In genomic region chr22:39289445-39290247, GRCh38 we compare ENCODE assay signal across 24 cellular contexts. TPM values are rescaled to one million over a fixed set of nuclear protein-coding genes. Genes with fewer than 3 reads are reported as not detected.
DNase-seq lines count a peak whose midpoint lies in the region; ATAC-seq, FAIRE-seq and TF ChIP-seq lines count a peak whose summit lies in the region.
"Had no signal": no experiment of that assay in that cellular context is flagged by ENCODE, and none has a peak within 500 bp of the region (broad histone marks: within the 10 kb centered on the region; RNA-seq: fewer than 3 reads in every experiment).

No MANE protein-coding gene starts in this region.

- intact Hi-C loops in HCT116 (cut with micrococcal nuclease) (loop anchor here (5.0 kb wide), 2 partner anchors 47 to 117 kb away; partner anchors contain the start of gene PDGFB), K562 (cut with micrococcal nuclease) (no loop called here)

- ATAC-seq in HCT116, result no peak
- no peak for ATAC-seq in K562
- ATAC-seq in GM18861 (IDR thresholded peaks at IDR 0.05; ENCODE audit: unreplicated experiment), result no peak
- ATAC-seq: CD8-positive, alpha-beta T cell had no signal

- H3K27ac Mint-ChIP-seq in progenitor cell of endocrine pancreas, result peak overlapping the region; percentile 69
- H3K27ac Mint-ChIP-seq: activated naive CD8-positive, alpha-beta T cell treated with anti-CD3 and anti-CD28 coated beads for 36 hours; activated T-helper 1 cell treated with anti-CD3 and anti-CD28 coated beads, Interleukin-12 subunit alpha, Interleukin-12 subunit beta, Interleukin-2, Interleukin-4 antibody, amounts not matched to agents 30 ng/mL and 10 ng/mL and 1 ng/mL, durations not matched to agents 14 hours and 24 hours and 36 hours; CD8-positive, alpha-beta T cell had no signal

- DNase-seq in HCT116 (ENCODE audit: low read depth, low spot score), result no peak
- no peak for DNase-seq in K562 (ENCODE audit: extremely low read depth in 1 of 4, low spot score in 3 of 4)
- DNase-seq in kidney glomerular epithelial cell (lab: John Stamatoyannopoulos, UW), result peak; percentile 60
- DNase-seq in progenitor cell of endocrine pancreas (ENCODE audit: low spot score, unreplicated experiment), result no peak
- no peak for DNase-seq in GM03348 (ENCODE audit: low spot score)
- DNase-seq in erythroblast (lab: John Stamatoyannopoulos, UW), result no peak
- no peak for DNase-seq in NCI-H345 treated with DMSO at 0.1 percent for 48 hours (lab: John Stamatoyannopoulos, UW; ENCODE audit: unreplicated experiment)
- DNase-seq: activated naive CD8-positive, alpha-beta T cell treated with anti-CD3 and anti-CD28 coated beads for 36 hours; CD8-positive, alpha-beta T cell; colonic mucosa; GF-D8; heart left ventricle; Karpas-422; lower lobe of right lung; NCI-H1048; NCI-H1930; NCI-H446 treated with DMSO at 0.1 percent for 48 hours; ovary; stimulated activated CD4-positive, alpha-beta T cell treated with anti-CD3 and anti-CD28 coated beads, Interleukin-2, amount 100 ng/mL, for 24 hours; stimulated activated naive CD4-positive, alpha-beta T cell; SW 1271 had no signal

- H3K9me2 ChIP-seq in HCT116 (ENCODE audit: insufficient read depth), result no peaks in the 10 kb centered on the region

- in situ Hi-C loops in K562 (cut with MboI), result no loop called here

- 75% methylated on average over 14 of the region's 20 CpGs for WGBS in K562 (ENCODE audit: insufficient coverage, low coverage, missing lambda C conversion rate)

- peak overlapping the region; percentile 67 for H3K9ac ChIP-seq in HCT116 (ENCODE audit: low read length)
- H3K9ac ChIP-seq in K562 (ENCODE audit: insufficient read depth in 1 of 2, low read depth in 2 of 2, low read length in 2 of 2), result peak overlapping the region in 1 of 2 experiments; percentile 35; a peak in 2 of 4 replicates

- H3K9me3 Mint-ChIP-seq in progenitor cell of endocrine pancreas (ENCODE audit: low read depth), result no peaks in the 10 kb centered on the region
- H3K9me3 Mint-ChIP-seq: activated naive CD8-positive, alpha-beta T cell treated with anti-CD3 and anti-CD28 coated beads for 36 hours; activated T-helper 1 cell treated with anti-CD3 and anti-CD28 coated beads, Interleukin-12 subunit alpha, Interleukin-12 subunit beta, Interleukin-2, Interleukin-4 antibody, amounts not matched to agents 30 ng/mL and 10 ng/mL and 1 ng/mL, durations not matched to agents 14 hours and 24 hours and 36 hours; CD8-positive, alpha-beta T cell had no signal

- TF ChIP-seq CTCF in HCT116 (IDR thresholded peaks at IDR 0.05 in 2 of 3, conservative IDR thresholded peaks at IDR 0.05 in 1 of 3; ENCODE audit: borderline replicate concordance in 1 of 3, insufficient read depth in 1 of 3, low read depth in 2 of 3, low read length in 2 of 3), result no peak
- no peak for TF ChIP-seq CTCF in K562 (IDR thresholded peaks at IDR 0.05 in 2 of 3, conservative IDR thresholded peaks at IDR 0.05 in 1 of 3; ENCODE audit: insufficient read depth in 2 of 3, low read depth in 1 of 3, low read length in 3 of 3)
- TF ChIP-seq CTCF in progenitor cell of endocrine pancreas (IDR thresholded peaks at IDR 0.05; ENCODE audit: unreplicated experiment), result no peak

- H3K27me3 Mint-ChIP-seq in progenitor cell of endocrine pancreas, result no peaks in the 10 kb centered on the region
- H3K27me3 Mint-ChIP-seq: activated naive CD8-positive, alpha-beta T cell treated with anti-CD3 and anti-CD28 coated beads for 36 hours had no signal

- BruUV-seq in HCT116 (replicated peaks; lab: Mats Ljungman, UMichigan) (no TSS peak), K562 (replicated peaks; lab: Mats Ljungman, UMichigan) (no TSS peak)

- RAD21 ChIA-PET in HCT116 (lab: Charles Lee; ENCODE audit: low non-redundant PET in 1 of 2, low total read pairs in 2 of 2, uncharacterized antibody in 2 of 2, unreplicated experiment in 2 of 2), result interaction anchor here in 1 of 2 experiments (1.8 kb wide), 1 partner anchor 21 kb away, joined by 5 read pairs; no protein-coding TSS in a partner anchor

- no peak for TF ChIP-seq RAD21 in HCT116 (IDR thresholded peaks at IDR 0.05; ENCODE audit: low read depth)
- TF ChIP-seq RAD21 in K562 (CRISPR knock-in tag; conservative IDR thresholded peaks at IDR 0.05 in 1 of 2, IDR thresholded peaks at IDR 0.05 in 1 of 2), result no peak

- TF ChIP-seq EP300 in K562 (IDR thresholded peaks at IDR 0.05; ENCODE audit: low read length), result no peak

- H3K4me1 ChIP-seq in HCT116 (ENCODE audit: control insufficient read depth in 1 of 2, insufficient read depth in 2 of 2, low read length in 2 of 2), result peaks cover 46 to 67% of the 10 kb centered on the region in 2 experiments
- peaks cover 41 to 53% of the 10 kb centered on the region in 2 experiments for H3K4me1 ChIP-seq in K562 (replicated peaks in 1 of 2; ENCODE audit: control insufficient read depth in 2 of 2, insufficient read depth in 2 of 2, low read length in 2 of 2)

- TF ChIP-seq POLR2A in HCT116 (IDR thresholded peaks at IDR 0.05; ENCODE audit: borderline replicate concordance, extremely low read depth, insufficient read depth, insufficient read length), result no peak
- TF ChIP-seq POLR2A in K562 (conservative IDR thresholded peaks at IDR 0.05), result no peak
- no peak for TF ChIP-seq POLR2A in erythroblast (IDR thresholded peaks at IDR 0.05; ENCODE audit: low read length)

- H3K4me2 ChIP-seq in HCT116 (ENCODE audit: low read length), result peak overlapping the region; percentile 87
- no peak overlapping the region for H3K4me2 ChIP-seq in K562 (ENCODE audit: insufficient read depth, low read length)

- POLR2A ChIA-PET in HCT116 (lab: Charles Lee) (interaction anchor here (0.8 to 3.3 kb wide), 7 partner anchors 10 to 47 kb away, joined by 3 to 20 read pairs (median 4); partner anchors contain the start of genes PDGFB and RPL3), K562 (lab: Yijun Ruan, JAX) (interaction anchor here (0.6 to 1.0 kb wide), 2 partner anchors 30 to 1852 kb away, joined by 3 to 5 read pairs; partner anchors contain the start of gene RPL3)

- no peak for FAIRE-seq in K562 (lab: Jason Lieb, UNC)
- FAIRE-seq: endometrium had no signal

- H3K79me2 ChIP-seq in HCT116 (ENCODE audit: insufficient read depth, low read length), result no peaks in the 10 kb centered on the region
- no peaks in the 10 kb centered on the region for H3K79me2 ChIP-seq in K562 (ENCODE audit: control insufficient read depth, insufficient read depth, low read length)

- H3K9me1 ChIP-seq in K562 (ENCODE audit: control insufficient read depth, insufficient read depth, low read length), result no peaks in the 10 kb centered on the region

- H3K4me3 ChIP-seq in HCT116 (replicated peaks in 1 of 2; ENCODE audit: low read depth in 1 of 2, low read length in 2 of 2) (no peak overlapping the region), K562 (no peak overlapping the region)
- H3K4me3 ChIP-seq: colonic mucosa, heart left ventricle, lower lobe of right lung, ovary had no signal

- H3K4me1 Mint-ChIP-seq in progenitor cell of endocrine pancreas (ENCODE audit: low read depth), result peaks cover 20% of the 10 kb centered on the region

- H3K27me3 ChIP-seq in HCT116 (ENCODE audit: insufficient read depth, low read length) (no peaks in the 10 kb centered on the region), K562 (ENCODE audit: control insufficient read depth in 2 of 2, insufficient read depth in 2 of 2, low read length in 2 of 2) (no peaks in the 10 kb centered on the region)
- H3K27me3 ChIP-seq: colonic mucosa, heart left ventricle, ovary had no signal

- CTCF ChIA-PET in HCT116 (lab: Charles Lee), result interaction anchor here (1.7 to 2.7 kb wide), 4 partner anchors 20 to 122 kb away, joined by 5 to 11 read pairs (median 6); no protein-coding TSS in a partner anchor
- CTCF ChIA-PET in K562 (lab: Yijun Ruan, JAX; ENCODE audit: low intra/inter-chr PET ratio), result no interaction called here

- H3K27ac ChIP-seq in HCT116 (ENCODE audit: low read depth, low read length), result peak overlapping the region; percentile 98; the same call in 1 of the 2 replicates
- H3K27ac ChIP-seq in K562 (ENCODE audit: extremely low read depth, low read depth, low read length), result no peak overlapping the region
- H3K27ac ChIP-seq: colonic mucosa, lower lobe of right lung, ovary had no signal

- H3K36me3 ChIP-seq in HCT116 (ENCODE audit: control insufficient read depth in 1 of 2, insufficient read depth in 2 of 2, low read length in 2 of 2), result no peaks in the 10 kb centered on the region
- no peaks in the 10 kb centered on the region for H3K36me3 ChIP-seq in K562 (ENCODE audit: control insufficient read depth, insufficient read depth, low read length)
- H3K36me3 ChIP-seq: colonic mucosa, heart left ventricle, lower lobe of right lung, ovary had no signal

- no peaks in the 10 kb centered on the region for H4K20me1 ChIP-seq in HCT116 (ENCODE audit: insufficient read depth)
- no peaks in the 10 kb centered on the region for H4K20me1 ChIP-seq in K562 (replicated peaks; ENCODE audit: control insufficient read depth, insufficient read depth, low read length)

- H3K4me3 Mint-ChIP-seq in progenitor cell of endocrine pancreas (ENCODE audit: low read depth), result no peak overlapping the region
- H3K4me3 Mint-ChIP-seq: activated naive CD8-positive, alpha-beta T cell treated with anti-CD3 and anti-CD28 coated beads for 36 hours; activated T-helper 1 cell treated with anti-CD3 and anti-CD28 coated beads, Interleukin-12 subunit alpha, Interleukin-12 subunit beta, Interleukin-2, Interleukin-4 antibody, amounts not matched to agents 30 ng/mL and 10 ng/mL and 1 ng/mL, durations not matched to agents 14 hours and 24 hours and 36 hours; CD8-positive, alpha-beta T cell had no signal

- peaks cover 0 to 7% of the 10 kb centered on the region in 2 experiments; a peak in 1 of 4 replicates for H3K9me3 ChIP-seq in HCT116 (ENCODE audit: control insufficient read depth in 1 of 2, insufficient read depth in 1 of 2, low read depth in 1 of 2, low read length in 2 of 2)
- H3K9me3 ChIP-seq in K562 (replicated peaks; ENCODE audit: control insufficient read depth, insufficient read depth, low read depth, low read length), result peaks cover 7% of the 10 kb centered on the region
- H3K9me3 ChIP-seq: colonic mucosa, lower lobe of right lung, ovary had no signal

- no peaks in the 10 kb centered on the region for H3K36me3 Mint-ChIP-seq in progenitor cell of endocrine pancreas (ENCODE audit: insufficient read depth)
- H3K36me3 Mint-ChIP-seq: CD8-positive, alpha-beta T cell had no signal

- H2AFZ ChIP-seq in HCT116 (ENCODE audit: low read depth, low read length, poor library complexity, severe bottlenecking) (no peak overlapping the region), K562 (ENCODE audit: low read depth, low read length) (no peak overlapping the region)

RNA-seq across cellular contexts. Expression of gene RPL3, which starts 29.8 kb away (rescaled TPM):
- total RNA-seq in HCT116 (2021; ENCODE audit: unreplicated experiment), result 2,966 TPM
- 4,751 and 5,637 TPM in 2 replicates for polyA plus RNA-seq in HCT116 (2012)
- 772 and 1,506 TPM in 2 replicates for total RNA-seq in K562 (2011; cell fraction: chromatin; rRNA removed; ENCODE audit: low replicate concordance)
- total RNA-seq in K562 (2011; cell fraction: nucleolus; rRNA removed), result 1,570 and 1,591 TPM in 2 replicates
- 1,390 and 1,690 TPM in 2 replicates for total RNA-seq in K562 (2011; cell fraction: nucleoplasm; rRNA removed)
- total RNA-seq in K562 (2014; rRNA removed), result 2,245 and 2,417 TPM in 2 replicates
- 1,384 and 1,624 TPM in 2 replicates for total RNA-seq in K562 (2014; rRNA removed; fragmentation: Illumina TruSeq; extraction: Trizol)
- total RNA-seq in K562 (2015; rRNA removed; fragmentation: Illumina TruSeq; extraction: Trizol), result 1,989 and 2,037 TPM in 2 replicates
- total RNA-seq in K562 (2021), result 1,960 and 1,995 TPM in 2 replicates
- polyA plus RNA-seq in K562 (2011; rRNA removed), result 3,220 and 3,989 TPM in 2 replicates
- polyA plus RNA-seq in K562 (2011; cell fraction: cytosol; rRNA removed), result 4,199 and 5,450 TPM in 2 replicates
- polyA plus RNA-seq in K562 (2011; cell fraction: nucleus; rRNA removed), result 2,091 and 2,598 TPM in 2 replicates
- 3,035 and 4,256 TPM in 2 replicates for polyA plus RNA-seq in K562 (2012)
- polyA plus RNA-seq in K562 (2014; fragmentation: Illumina TruSeq; extraction: Trizol), result 2,565 and 2,747 TPM in 2 replicates
- polyA plus RNA-seq in K562 (2014; fragmentation: Nextera tagmentation; extraction: Ambion mirVana), result 1,000 to 10,000 TPM; 3,338 to 4,066 TPM
- 2,749 and 3,057 TPM in 2 replicates for polyA plus RNA-seq in K562 (2014; rRNA removed)
- 1,664 and 1,688 TPM in 2 replicates for polyA minus RNA-seq in K562 (2011; rRNA and poly(A)+ RNA removed)
- 1,079 and 1,282 TPM in 2 replicates for polyA minus RNA-seq in K562 (2011; cell fraction: cytosol; rRNA and poly(A)+ RNA removed)
- 554 and 1,072 TPM in 2 replicates for polyA minus RNA-seq in K562 (2011; cell fraction: nucleus; rRNA and poly(A)+ RNA removed)
- 2,433 and 2,506 TPM in 2 replicates for total RNA-seq in progenitor cell of endocrine pancreas

RNA-seq across cellular contexts. Expression of gene PDGFB, which starts 44.9 kb away (rescaled TPM):
- 13.1 TPM for total RNA-seq in HCT116 (2021; ENCODE audit: unreplicated experiment)
- 15.7 and 16.0 TPM in 2 replicates for polyA plus RNA-seq in HCT116 (2012)
- 4.7 and 16.7 TPM in 2 replicates for total RNA-seq in K562 (2011; cell fraction: chromatin; rRNA removed; ENCODE audit: low replicate concordance)
- 12.4 and 26.7 TPM in 2 replicates for total RNA-seq in K562 (2011; cell fraction: nucleolus; rRNA removed)
- 8.9 and 13.1 TPM in 2 replicates for total RNA-seq in K562 (2011; cell fraction: nucleoplasm; rRNA removed)
- total RNA-seq in K562 (2014; rRNA removed), result 0.69 and 1.1 TPM in 2 replicates
- total RNA-seq in K562 (2014; rRNA removed; fragmentation: Illumina TruSeq; extraction: Trizol), result 0.13 and 0.22 TPM in 2 replicates
- total RNA-seq in K562 (2015; rRNA removed; fragmentation: Illumina TruSeq; extraction: Trizol), result 0.11 TPM in 1 of 2 replicates, not detected in the other
- total RNA-seq in K562 (2021), result 1.2 and 1.4 TPM in 2 replicates
- 3.6 and 4.0 TPM in 2 replicates for polyA plus RNA-seq in K562 (2011; rRNA removed)
- polyA plus RNA-seq in K562 (2011; cell fraction: cytosol; rRNA removed), result 4.9 and 8.7 TPM in 2 replicates
- polyA plus RNA-seq in K562 (2011; cell fraction: nucleus; rRNA removed), result 8.4 and 18.7 TPM in 2 replicates
- 0.32 and 1.7 TPM in 2 replicates for polyA plus RNA-seq in K562 (2012)
- 0.40 and 0.89 TPM in 2 replicates for polyA plus RNA-seq in K562 (2014; fragmentation: Illumina TruSeq; extraction: Trizol)
- polyA plus RNA-seq in K562 (2014; fragmentation: Nextera tagmentation; extraction: Ambion mirVana), result under 1 TPM; 0.07 to 0.15 TPM
- 0.50 and 0.56 TPM in 2 replicates for polyA plus RNA-seq in K562 (2014; rRNA removed)
- 3.8 and 6.7 TPM in 2 replicates for polyA minus RNA-seq in K562 (2011; rRNA and poly(A)+ RNA removed)
- 7.7 and 8.4 TPM in 2 replicates for polyA minus RNA-seq in K562 (2011; cell fraction: cytosol; rRNA and poly(A)+ RNA removed)
- 3.2 and 4.0 TPM in 2 replicates for polyA minus RNA-seq in K562 (2011; cell fraction: nucleus; rRNA and poly(A)+ RNA removed)
- total RNA-seq in progenitor cell of endocrine pancreas, result 6.7 and 7.1 TPM in 2 replicates
